9 cellular contexts compared by ENCODE assay signal in the genomic region with DNA sequence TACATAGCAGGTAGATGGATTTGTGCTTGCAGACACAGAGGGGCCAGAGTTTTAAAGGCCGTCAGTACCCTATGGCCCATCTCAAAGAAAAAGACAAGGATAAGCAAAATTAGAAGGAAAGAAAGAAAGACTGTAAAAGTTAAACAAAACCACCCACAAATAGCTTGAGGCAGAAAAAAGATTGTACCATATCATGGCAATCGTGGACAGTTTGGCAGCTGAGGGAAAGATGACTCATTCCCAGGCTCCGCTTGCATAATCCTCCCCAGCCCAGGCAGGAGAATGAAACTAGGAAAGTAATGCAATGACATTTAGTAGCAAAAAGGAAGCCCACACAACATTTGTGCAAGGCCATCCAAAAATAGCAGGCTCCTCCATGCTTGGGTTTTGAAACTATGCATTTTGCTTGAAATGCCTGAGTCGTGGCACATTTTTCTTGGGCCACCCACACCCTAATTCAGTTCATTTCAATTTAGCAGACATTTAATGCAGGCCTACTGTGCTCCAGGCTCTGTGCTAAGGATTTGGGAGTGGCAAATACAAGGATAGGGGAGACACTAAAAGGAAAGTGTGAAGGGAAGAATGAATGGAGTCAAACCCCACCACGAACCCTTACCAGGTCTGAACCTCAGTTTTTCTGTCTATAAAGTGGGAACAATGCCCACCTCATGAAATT. TPM values are rescaled to one million over a fixed set of nuclear protein-coding genes. Genes with fewer than 3 reads are reported as not detected.
DNase-seq lines count a peak whose midpoint lies in the region; ATAC-seq and TF ChIP-seq lines count a peak whose summit lies in the region.
"Had no signal": no experiment of that assay in that cellular context is flagged by ENCODE, and none has a peak within 500 bp of the region (broad histone marks: within the 10 kb centered on the region; RNA-seq: fewer than 3 reads in every experiment).

No MANE protein-coding gene starts in this region.

- H3K4me3 ChIP-seq in PC-9 = no peak overlapping the region
- H3K4me3 ChIP-seq in cardiac fibroblast (replicated peaks in 1 of 2; ENCODE audit: low read depth in 2 of 2, low read length in 2 of 2) = no peak overlapping the region
- H3K4me3 ChIP-seq in liver (ENCODE audit: low read depth in 1 of 3, low read length in 3 of 3) = no peak overlapping the region

- POLR2A ChIA-PET in activated CD4-positive, alpha-beta T cell treated with anti-CD3 and anti-CD28 coated beads for 36 hours (lab: Charles Lee) = no interaction called here
- POLR2A ChIA-PET in PC-9 (lab: Charles Lee; ENCODE audit: unreplicated experiment) = interaction anchor here (0.6 kb wide), 1 partner anchor 77 kb away, joined by 4 read pairs; no protein-coding TSS in a partner anchor

- peak overlapping the region; percentile 62 for H3K4me2 ChIP-seq in PC-9

- H3K9me3 Mint-ChIP-seq in activated CD4-positive, alpha-beta T cell treated with anti-CD3 and anti-CD28 coated beads for 36 hours (ENCODE audit: low read depth) = no peaks in the 10 kb centered on the region

- no peaks in the 10 kb centered on the region for H3K36me3 Mint-ChIP-seq in activated CD4-positive, alpha-beta T cell treated with anti-CD3 and anti-CD28 coated beads for 36 hours (ENCODE audit: low read depth)
- H3K36me3 Mint-ChIP-seq: activated naive CD8-positive, alpha-beta T cell had no signal

- CTCF ChIA-PET in activated CD4-positive, alpha-beta T cell treated with anti-CD3 and anti-CD28 coated beads for 36 hours (lab: Charles Lee) = interaction anchor here (0.9 to 1.2 kb wide), 3 partner anchors 78 to 280 kb away, joined by 3 to 4 read pairs (median 4); no protein-coding TSS in a partner anchor
- CTCF ChIA-PET in PC-9 (lab: Charles Lee) = no interaction called here

- peaks cover 48% of the 10 kb centered on the region for H3F3A ChIP-seq in PC-9 (ENCODE audit: insufficient read depth, low read depth)

- H3K27me3 ChIP-seq in PC-9 (ENCODE audit: insufficient read depth, low read depth) (no peaks in the 10 kb centered on the region), liver (ENCODE audit: control insufficient read depth in 4 of 4, insufficient read depth in 4 of 4, low read length in 3 of 4) (no peaks in the 10 kb centered on the region)

- H3K4me1 ChIP-seq in PC-9 (replicated peaks; ENCODE audit: insufficient read depth) (peaks cover 65% of the 10 kb centered on the region), liver (ENCODE audit: control insufficient read depth in 4 of 4, insufficient read depth in 4 of 4, low read length in 3 of 4) (peaks cover 18 to 41% (median 36%) of the 10 kb centered on the region in 4 donors)

- peak overlapping the region; percentile 53 for H3K27ac Mint-ChIP-seq in activated CD4-positive, alpha-beta T cell treated with anti-CD3 and anti-CD28 coated beads for 36 hours
- H3K27ac Mint-ChIP-seq: activated naive CD8-positive, alpha-beta T cell had no signal

- H3K9ac ChIP-seq in liver (ENCODE audit: low read depth in 1 of 2, low read length in 2 of 2) = no peak overlapping the region

- peak overlapping the region; percentile 82 for H3K27ac ChIP-seq in PC-9
- peak overlapping the region; percentile 83 to 92 for H3K27ac ChIP-seq in liver (ENCODE audit: low read depth in 1 of 2, low read length in 2 of 2)

- no peaks in the 10 kb centered on the region for H3K9me3 ChIP-seq in PC-9 (ENCODE audit: insufficient read depth, low read depth)
- no peaks in the 10 kb centered on the region for H3K9me3 ChIP-seq in liver (ENCODE audit: control insufficient read depth in 4 of 4, low read length in 3 of 4)

- no peak overlapping the region for H3K4me3 Mint-ChIP-seq in activated CD4-positive, alpha-beta T cell treated with anti-CD3 and anti-CD28 coated beads for 36 hours
- H3K4me3 Mint-ChIP-seq: activated naive CD8-positive, alpha-beta T cell had no signal

- ATAC-seq in activated CD4-positive, alpha-beta T cell treated with anti-CD3 and anti-CD28 coated beads for 36 hours = peak; percentile 68
- peak; percentile 70 for ATAC-seq in stimulated activated naive CD8-positive, alpha-beta T cell treated with anti-CD3 and anti-CD28 coated beads, Interleukin-15, Interleukin-2, amounts not matched to agents 100 U/mL and 50 U/mL, for 24 hours
- ATAC-seq in HG03175 (IDR thresholded peaks at IDR 0.05; ENCODE audit: unreplicated experiment) = no peak

- no peaks in the 10 kb centered on the region for H3K79me2 ChIP-seq in PC-9 (ENCODE audit: low read depth)

- no peaks in the 10 kb centered on the region for H4K20me1 ChIP-seq in PC-9 (ENCODE audit: insufficient read depth)

- TF ChIP-seq RAD21 in liver (IDR thresholded peaks at IDR 0.05) = peak; percentile 67

- 29% methylated on average over 5 of the region's 5 CpGs for WGBS in liver

- peaks cover 6% of the 10 kb centered on the region for H3K27me3 Mint-ChIP-seq in activated CD4-positive, alpha-beta T cell treated with anti-CD3 and anti-CD28 coated beads for 36 hours
- H3K27me3 Mint-ChIP-seq: activated naive CD8-positive, alpha-beta T cell had no signal

- H3K36me3 ChIP-seq in PC-9 (ENCODE audit: low read depth) = no peaks in the 10 kb centered on the region
- H3K36me3 ChIP-seq in liver (ENCODE audit: control insufficient read depth in 4 of 4, insufficient read depth in 3 of 4, low read depth in 1 of 4, low read length in 3 of 4) = peaks cover 0 to 3% (median 0%) of the 10 kb centered on the region in 4 donors

- no peaks in the 10 kb centered on the region for H3K9me2 ChIP-seq in PC-9 (ENCODE audit: insufficient read depth)

- intact Hi-C loops in activated CD4-positive, alpha-beta T cell treated with anti-CD3 and anti-CD28 coated beads for 36 hours (cut with DNase I, micrococcal nuclease) = loop anchor here in 1 of 2 experiments (1.0 to 10.0 kb wide), 2 partner anchors 283 to 720 kb away; no protein-coding TSS in a partner anchor
- intact Hi-C loops in PC-9 (cut with micrococcal nuclease; ENCODE audit: unreplicated experiment) = loop anchor here (1.0 to 2.0 kb wide), 5 partner anchors 14 to 76 kb away; a partner anchor contains a TSS

- BruUV-seq in PC-9 (replicated peaks; lab: Mats Ljungman, UMichigan) = no TSS peak

- no peak overlapping the region for H2AFZ ChIP-seq in PC-9

- no peak for TF ChIP-seq CTCF in PC-9 (conservative IDR thresholded peaks at IDR 0.05)
- TF ChIP-seq CTCF in cardiac fibroblast (IDR thresholded peaks at IDR 0.05; ENCODE audit: low read depth, low read length) = no peak
- TF ChIP-seq CTCF in liver (IDR thresholded peaks at IDR 0.05; ENCODE audit: low read depth, low read length, missing input control) = no peak

- peak; percentile 75 for DNase-seq in activated CD4-positive, alpha-beta T cell treated with anti-CD3 and anti-CD28 coated beads for 36 hours
- DNase-seq in activated CD4-positive, alpha-beta T cell treated with anti-CD3 and anti-CD28 coated beads for 4 hours = no peak
- peak; percentile 75 to 83 for DNase-seq in PC-9
- DNase-seq in cardiac fibroblast (ENCODE audit: low read depth in 2 of 2) = peak; percentile 96
- DNase-seq in stimulated activated naive CD8-positive, alpha-beta T cell treated with anti-CD3 and anti-CD28 coated beads, Interleukin-15, Interleukin-2, amounts not matched to agents 100 U/mL and 50 U/mL, for 24 hours = peak; percentile 54
- DNase-seq in NCI-H2227 treated with DMSO at 0.1 percent for 48 hours (lab: John Stamatoyannopoulos, UW) = no peak

- H3K4me1 Mint-ChIP-seq in activated CD4-positive, alpha-beta T cell treated with anti-CD3 and anti-CD28 coated beads for 36 hours = peaks cover 34% of the 10 kb centered on the region

TF ChIP-seq in liver, 16 proteins besides CTCF, POLR2A, EP300 and RAD21 (continues in another document):
- TF ChIP-seq, protein P1, sequence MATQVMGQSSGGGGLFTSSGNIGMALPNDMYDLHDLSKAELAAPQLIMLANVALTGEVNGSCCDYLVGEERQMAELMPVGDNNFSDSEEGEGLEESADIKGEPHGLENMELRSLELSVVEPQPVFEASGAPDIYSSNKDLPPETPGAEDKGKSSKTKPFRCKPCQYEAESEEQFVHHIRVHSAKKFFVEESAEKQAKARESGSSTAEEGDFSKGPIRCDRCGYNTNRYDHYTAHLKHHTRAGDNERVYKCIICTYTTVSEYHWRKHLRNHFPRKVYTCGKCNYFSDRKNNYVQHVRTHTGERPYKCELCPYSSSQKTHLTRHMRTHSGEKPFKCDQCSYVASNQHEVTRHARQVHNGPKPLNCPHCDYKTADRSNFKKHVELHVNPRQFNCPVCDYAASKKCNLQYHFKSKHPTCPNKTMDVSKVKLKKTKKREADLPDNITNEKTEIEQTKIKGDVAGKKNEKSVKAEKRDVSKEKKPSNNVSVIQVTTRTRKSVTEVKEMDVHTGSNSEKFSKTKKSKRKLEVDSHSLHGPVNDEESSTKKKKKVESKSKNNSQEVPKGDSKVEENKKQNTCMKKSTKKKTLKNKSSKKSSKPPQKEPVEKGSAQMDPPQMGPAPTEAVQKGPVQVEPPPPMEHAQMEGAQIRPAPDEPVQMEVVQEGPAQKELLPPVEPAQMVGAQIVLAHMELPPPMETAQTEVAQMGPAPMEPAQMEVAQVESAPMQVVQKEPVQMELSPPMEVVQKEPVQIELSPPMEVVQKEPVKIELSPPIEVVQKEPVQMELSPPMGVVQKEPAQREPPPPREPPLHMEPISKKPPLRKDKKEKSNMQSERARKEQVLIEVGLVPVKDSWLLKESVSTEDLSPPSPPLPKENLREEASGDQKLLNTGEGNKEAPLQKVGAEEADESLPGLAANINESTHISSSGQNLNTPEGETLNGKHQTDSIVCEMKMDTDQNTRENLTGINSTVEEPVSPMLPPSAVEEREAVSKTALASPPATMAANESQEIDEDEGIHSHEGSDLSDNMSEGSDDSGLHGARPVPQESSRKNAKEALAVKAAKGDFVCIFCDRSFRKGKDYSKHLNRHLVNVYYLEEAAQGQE (IDR thresholded peaks at IDR 0.05) = peak; percentile 61
- peak in 1 of 2 donors; percentile 37 for TF ChIP-seq GABPA (IDR thresholded peaks at IDR 0.05 in 1 of 2, conservative IDR thresholded peaks at IDR 0.05 in 1 of 2)
- no peak for TF ChIP-seq HNF4G (IDR thresholded peaks at IDR 0.05)
- TF ChIP-seq, protein P2, sequence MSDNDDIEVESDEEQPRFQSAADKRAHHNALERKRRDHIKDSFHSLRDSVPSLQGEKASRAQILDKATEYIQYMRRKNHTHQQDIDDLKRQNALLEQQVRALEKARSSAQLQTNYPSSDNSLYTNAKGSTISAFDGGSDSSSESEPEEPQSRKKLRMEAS (IDR thresholded peaks at IDR 0.05) = peak; percentile 98
- TF ChIP-seq HNF4A (conservative IDR thresholded peaks at IDR 0.05) = peak; percentile 30 to 74
- peak; percentile 40 for TF ChIP-seq NR2F2 (IDR thresholded peaks at IDR 0.05)
- TF ChIP-seq RXRA (IDR thresholded peaks at IDR 0.05) = peak in 1 of 2 donors; percentile 79
- TF ChIP-seq FOXA1 (IDR thresholded peaks at IDR 0.05) = peak; percentile 65
- TF ChIP-seq, protein P3, sequence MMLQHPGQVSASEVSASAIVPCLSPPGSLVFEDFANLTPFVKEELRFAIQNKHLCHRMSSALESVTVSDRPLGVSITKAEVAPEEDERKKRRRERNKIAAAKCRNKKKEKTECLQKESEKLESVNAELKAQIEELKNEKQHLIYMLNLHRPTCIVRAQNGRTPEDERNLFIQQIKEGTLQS (IDR thresholded peaks at IDR 0.05) = peak; percentile 99
- TF ChIP-seq FOXA2 (IDR thresholded peaks at IDR 0.05) = no peak

RNA-seq across cellular contexts. Expression of a gene that starts 40.9 kb away (rescaled TPM):
- 10 to 100 TPM; 33.7 to 40.8 TPM for total RNA-seq in activated CD4-positive, alpha-beta T cell treated with anti-CD3 and anti-CD28 coated beads for 36 hours
- 99.5 and 109 TPM in 2 replicates for total RNA-seq in PC-9 (2021)
- total RNA-seq in liver = 10 to 100 TPM in 1 of 2 donors, 1 to 10 TPM in 1; 4.0 to 12.2 TPM
- polyA plus RNA-seq in liver = 1 to 10 TPM; 5.2 to 5.7 TPM

Comparison
In these comparisons a context has a peak if more than half of its experiments do, and no peak if none do; other contexts are left out.
1. DNase-seq: peak in activated CD4-positive, alpha-beta T cell treated with anti-CD3 and anti-CD28 coated beads for 36 hours (single experiment), PC-9 (2 of 2), cardiac fibroblast (2 of 2) and stimulated activated naive CD8-positive, alpha-beta T cell treated with anti-CD3 and anti-CD28 coated beads, Interleukin-15, Interleukin-2, amounts not matched to agents 100 U/mL and 50 U/mL, for 24 hours (single experiment); none in activated CD4-positive, alpha-beta T cell treated with anti-CD3 and anti-CD28 coated beads for 4 hours (0 of 2) and NCI-H2227 treated with DMSO at 0.1 percent for 48 hours (single experiment).